In the genomic region with DNA sequence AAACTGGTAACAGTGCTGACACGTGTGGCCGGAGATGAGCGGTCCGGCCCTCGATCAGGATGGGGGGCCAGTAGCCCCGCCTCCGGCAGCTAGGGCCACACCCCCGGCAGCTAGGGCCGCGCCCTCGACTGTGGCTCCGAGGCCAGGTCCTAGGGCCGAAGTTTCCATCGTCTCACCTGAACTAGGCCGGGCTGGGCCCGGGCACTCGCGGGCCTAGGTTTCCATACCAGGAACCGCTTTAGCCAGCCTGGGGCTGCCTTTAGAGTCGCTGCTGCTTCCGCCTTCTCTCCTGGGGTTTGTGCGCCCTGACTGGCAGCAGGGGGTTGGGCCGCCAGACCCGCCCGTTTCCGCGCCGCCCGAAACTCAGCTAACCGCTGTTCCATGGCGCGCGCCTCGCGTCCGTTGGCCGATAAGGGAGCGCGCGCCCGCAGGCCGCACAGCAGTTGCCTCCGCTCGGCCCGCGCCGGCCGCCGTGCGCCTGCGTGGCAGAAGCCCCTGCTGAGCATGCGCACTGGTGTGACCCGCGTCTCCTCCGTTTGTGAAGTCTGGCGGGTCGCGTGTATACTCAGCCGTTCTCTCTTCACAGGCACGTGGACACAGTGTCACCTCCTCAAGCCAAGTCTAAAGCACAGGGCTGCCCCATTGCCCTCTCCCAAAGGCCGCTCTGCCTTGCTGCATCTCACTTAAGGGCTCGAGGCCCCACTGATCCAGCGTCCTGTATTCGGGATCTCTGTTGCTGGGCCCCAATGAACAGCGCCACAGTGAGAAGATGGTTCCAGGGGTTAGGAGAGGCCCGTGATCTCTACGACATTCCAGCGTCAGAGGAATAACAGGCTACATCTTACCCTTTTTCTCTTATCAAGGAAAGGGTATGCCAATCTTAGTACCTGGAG, we compare ENCODE assay signal across 1 cellular context.
TF ChIP-seq lines count a peak whose summit lies in the region.

Gene SAYSD1, minus strand, starts transcription at position 480 of the 893 bp plus-strand sequence. Its CDS starts 97 bp downstream, at position 383.

TF ChIP-seq in HepG2, 621 proteins besides CTCF, POLR2A, EP300 and RAD21 (continued from another document and continues in another):
- TF ChIP-seq, protein P1, sequence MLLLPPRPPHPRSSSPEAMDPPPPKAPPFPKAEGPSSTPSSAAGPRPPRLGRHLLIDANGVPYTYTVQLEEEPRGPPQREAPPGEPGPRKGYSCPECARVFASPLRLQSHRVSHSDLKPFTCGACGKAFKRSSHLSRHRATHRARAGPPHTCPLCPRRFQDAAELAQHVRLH (CRISPR knock-in tag; IDR thresholded peaks at IDR 0.05; ENCODE audit: borderline replicate concordance, low read depth) = peak; percentile 94
- TF ChIP-seq RFXAP (CRISPR knock-in tag; IDR thresholded peaks at IDR 0.05; ENCODE audit: borderline replicate concordance) = peak; percentile 81
- peak; percentile 76 for TF ChIP-seq JUN (CRISPR knock-in tag; IDR thresholded peaks at IDR 0.05)
- TF ChIP-seq ZNF772 (CRISPR knock-in tag; IDR thresholded peaks at IDR 0.05) = no peak; the same call in none of the 2 replicates
- TF ChIP-seq ZBTB21 (CRISPR knock-in tag; IDR thresholded peaks at IDR 0.05) = no peak
- TF ChIP-seq, protein P2, sequence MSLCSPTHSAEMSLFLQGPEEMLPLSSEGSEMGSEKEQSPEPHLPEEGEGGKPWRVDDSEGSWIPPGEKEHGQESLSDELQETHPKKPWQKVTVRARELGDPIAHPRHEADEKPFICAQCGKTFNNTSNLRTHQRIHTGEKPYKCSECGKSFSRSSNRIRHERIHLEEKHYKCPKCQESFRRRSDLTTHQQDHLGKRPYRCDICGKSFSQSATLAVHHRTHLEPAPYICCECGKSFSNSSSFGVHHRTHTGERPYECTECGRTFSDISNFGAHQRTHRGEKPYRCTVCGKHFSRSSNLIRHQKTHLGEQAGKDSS (CRISPR knock-in tag; IDR thresholded peaks at IDR 0.05; ENCODE audit: borderline replicate concordance, low read depth) = peak; percentile 95
- no peak for TF ChIP-seq NCOA5 (CRISPR knock-in tag; IDR thresholded peaks at IDR 0.05)
- peak; percentile 94; the same call in 1 of the 2 replicates for TF ChIP-seq ZNF17 (CRISPR knock-in tag; IDR thresholded peaks at IDR 0.05)
- no peak for TF ChIP-seq RNF219 (CRISPR knock-in tag; IDR thresholded peaks at IDR 0.05)
- no peak for TF ChIP-seq NR2F6 (IDR thresholded peaks at IDR 0.05)
- TF ChIP-seq NR2F6 (CRISPR knock-in tag; IDR thresholded peaks at IDR 0.05) = no peak
- peak; percentile 96; the same call in 1 of the 2 replicates for TF ChIP-seq ZNF562 (CRISPR knock-in tag; IDR thresholded peaks at IDR 0.05; ENCODE audit: borderline replicate concordance)
- peak; percentile 88 for TF ChIP-seq IKZF4 (CRISPR knock-in tag; IDR thresholded peaks at IDR 0.05; ENCODE audit: borderline replicate concordance, low read depth, not compliant biosample characterization)
- TF ChIP-seq ZNF563 (CRISPR knock-in tag; IDR thresholded peaks at IDR 0.05) = peak; percentile 99
- TF ChIP-seq HHEX (CRISPR knock-in tag; IDR thresholded peaks at IDR 0.05) = no peak
- no peak for TF ChIP-seq PCBP2 (optimal IDR thresholded peaks at IDR 0.05; ENCODE audit: low read depth, low read length, poor library complexity, severe bottlenecking)
- TF ChIP-seq ATM (IDR thresholded peaks at IDR 0.05; ENCODE audit: borderline replicate concordance) = no peak
- TF ChIP-seq ZNF83 (CRISPR knock-in tag; IDR thresholded peaks at IDR 0.05; ENCODE audit: borderline replicate concordance) = peak; percentile 99
- TF ChIP-seq, protein P3, sequence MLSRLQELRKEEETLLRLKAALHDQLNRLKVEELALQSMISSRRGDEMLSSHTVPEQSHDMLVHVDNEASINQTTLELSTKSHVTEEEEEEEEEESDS (CRISPR knock-in tag; IDR thresholded peaks at IDR 0.05; ENCODE audit: borderline replicate concordance) = peak; percentile 88; the same call in 1 of the 2 replicates
- TF ChIP-seq KLF16 (CRISPR knock-in tag; IDR thresholded peaks at IDR 0.05) = peak; percentile 86 to 91
- TF ChIP-seq ZNF383 (CRISPR knock-in tag; IDR thresholded peaks at IDR 0.05; ENCODE audit: borderline replicate concordance) = 0 out of 2 replicates have a peak, but pooled peaks have one; percentile 84
- TF ChIP-seq POGZ (CRISPR knock-in tag; IDR thresholded peaks at IDR 0.05) = peak; percentile 72
- TF ChIP-seq RFX3 (CRISPR knock-in tag; IDR thresholded peaks at IDR 0.05) = no peak
- peak; percentile 99 for TF ChIP-seq ZNF619 (CRISPR knock-in tag; IDR thresholded peaks at IDR 0.05)
- TF ChIP-seq, protein P4, sequence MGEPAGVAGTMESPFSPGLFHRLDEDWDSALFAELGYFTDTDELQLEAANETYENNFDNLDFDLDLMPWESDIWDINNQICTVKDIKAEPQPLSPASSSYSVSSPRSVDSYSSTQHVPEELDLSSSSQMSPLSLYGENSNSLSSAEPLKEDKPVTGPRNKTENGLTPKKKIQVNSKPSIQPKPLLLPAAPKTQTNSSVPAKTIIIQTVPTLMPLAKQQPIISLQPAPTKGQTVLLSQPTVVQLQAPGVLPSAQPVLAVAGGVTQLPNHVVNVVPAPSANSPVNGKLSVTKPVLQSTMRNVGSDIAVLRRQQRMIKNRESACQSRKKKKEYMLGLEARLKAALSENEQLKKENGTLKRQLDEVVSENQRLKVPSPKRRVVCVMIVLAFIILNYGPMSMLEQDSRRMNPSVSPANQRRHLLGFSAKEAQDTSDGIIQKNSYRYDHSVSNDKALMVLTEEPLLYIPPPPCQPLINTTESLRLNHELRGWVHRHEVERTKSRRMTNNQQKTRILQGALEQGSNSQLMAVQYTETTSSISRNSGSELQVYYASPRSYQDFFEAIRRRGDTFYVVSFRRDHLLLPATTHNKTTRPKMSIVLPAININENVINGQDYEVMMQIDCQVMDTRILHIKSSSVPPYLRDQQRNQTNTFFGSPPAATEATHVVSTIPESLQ (CRISPR knock-in tag; conservative IDR thresholded peaks at IDR 0.05) = no peak
- no peak for TF ChIP-seq TAF15 (IDR thresholded peaks at IDR 0.05; ENCODE audit: low read depth, low read length, poor library complexity, severe bottlenecking)
- TF ChIP-seq ZNF274 (CRISPR knock-in tag; IDR thresholded peaks at IDR 0.05) = peak; percentile 95
- TF ChIP-seq, protein P5, sequence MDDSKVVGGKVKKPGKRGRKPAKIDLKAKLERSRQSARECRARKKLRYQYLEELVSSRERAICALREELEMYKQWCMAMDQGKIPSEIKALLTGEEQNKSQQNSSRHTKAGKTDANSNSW (CRISPR knock-in tag; IDR thresholded peaks at IDR 0.05; ENCODE audit: borderline replicate concordance) = peak; percentile 79; the same call in 1 of the 2 replicates
- peak; percentile 96 for TF ChIP-seq CSRNP1 (CRISPR knock-in tag; IDR thresholded peaks at IDR 0.05)
- TF ChIP-seq ZNF296 (CRISPR knock-in tag; conservative IDR thresholded peaks at IDR 0.05) = 0 out of 2 replicates have a peak, but pooled peaks have one; percentile 73
- TF ChIP-seq, protein P6, sequence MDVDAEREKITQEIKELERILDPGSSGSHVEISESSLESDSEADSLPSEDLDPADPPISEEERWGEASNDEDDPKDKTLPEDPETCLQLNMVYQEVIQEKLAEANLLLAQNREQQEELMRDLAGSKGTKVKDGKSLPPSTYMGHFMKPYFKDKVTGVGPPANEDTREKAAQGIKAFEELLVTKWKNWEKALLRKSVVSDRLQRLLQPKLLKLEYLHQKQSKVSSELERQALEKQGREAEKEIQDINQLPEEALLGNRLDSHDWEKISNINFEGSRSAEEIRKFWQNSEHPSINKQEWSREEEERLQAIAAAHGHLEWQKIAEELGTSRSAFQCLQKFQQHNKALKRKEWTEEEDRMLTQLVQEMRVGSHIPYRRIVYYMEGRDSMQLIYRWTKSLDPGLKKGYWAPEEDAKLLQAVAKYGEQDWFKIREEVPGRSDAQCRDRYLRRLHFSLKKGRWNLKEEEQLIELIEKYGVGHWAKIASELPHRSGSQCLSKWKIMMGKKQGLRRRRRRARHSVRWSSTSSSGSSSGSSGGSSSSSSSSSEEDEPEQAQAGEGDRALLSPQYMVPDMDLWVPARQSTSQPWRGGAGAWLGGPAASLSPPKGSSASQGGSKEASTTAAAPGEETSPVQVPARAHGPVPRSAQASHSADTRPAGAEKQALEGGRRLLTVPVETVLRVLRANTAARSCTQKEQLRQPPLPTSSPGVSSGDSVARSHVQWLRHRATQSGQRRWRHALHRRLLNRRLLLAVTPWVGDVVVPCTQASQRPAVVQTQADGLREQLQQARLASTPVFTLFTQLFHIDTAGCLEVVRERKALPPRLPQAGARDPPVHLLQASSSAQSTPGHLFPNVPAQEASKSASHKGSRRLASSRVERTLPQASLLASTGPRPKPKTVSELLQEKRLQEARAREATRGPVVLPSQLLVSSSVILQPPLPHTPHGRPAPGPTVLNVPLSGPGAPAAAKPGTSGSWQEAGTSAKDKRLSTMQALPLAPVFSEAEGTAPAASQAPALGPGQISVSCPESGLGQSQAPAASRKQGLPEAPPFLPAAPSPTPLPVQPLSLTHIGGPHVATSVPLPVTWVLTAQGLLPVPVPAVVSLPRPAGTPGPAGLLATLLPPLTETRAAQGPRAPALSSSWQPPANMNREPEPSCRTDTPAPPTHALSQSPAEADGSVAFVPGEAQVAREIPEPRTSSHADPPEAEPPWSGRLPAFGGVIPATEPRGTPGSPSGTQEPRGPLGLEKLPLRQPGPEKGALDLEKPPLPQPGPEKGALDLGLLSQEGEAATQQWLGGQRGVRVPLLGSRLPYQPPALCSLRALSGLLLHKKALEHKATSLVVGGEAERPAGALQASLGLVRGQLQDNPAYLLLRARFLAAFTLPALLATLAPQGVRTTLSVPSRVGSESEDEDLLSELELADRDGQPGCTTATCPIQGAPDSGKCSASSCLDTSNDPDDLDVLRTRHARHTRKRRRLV (CRISPR knock-in tag; IDR thresholded peaks at IDR 0.05) = peak; percentile 62; the same call in 1 of the 2 replicates
- TF ChIP-seq MATR3 (CRISPR knock-in tag; IDR thresholded peaks at IDR 0.05) = no peak
- TF ChIP-seq, protein P7, sequence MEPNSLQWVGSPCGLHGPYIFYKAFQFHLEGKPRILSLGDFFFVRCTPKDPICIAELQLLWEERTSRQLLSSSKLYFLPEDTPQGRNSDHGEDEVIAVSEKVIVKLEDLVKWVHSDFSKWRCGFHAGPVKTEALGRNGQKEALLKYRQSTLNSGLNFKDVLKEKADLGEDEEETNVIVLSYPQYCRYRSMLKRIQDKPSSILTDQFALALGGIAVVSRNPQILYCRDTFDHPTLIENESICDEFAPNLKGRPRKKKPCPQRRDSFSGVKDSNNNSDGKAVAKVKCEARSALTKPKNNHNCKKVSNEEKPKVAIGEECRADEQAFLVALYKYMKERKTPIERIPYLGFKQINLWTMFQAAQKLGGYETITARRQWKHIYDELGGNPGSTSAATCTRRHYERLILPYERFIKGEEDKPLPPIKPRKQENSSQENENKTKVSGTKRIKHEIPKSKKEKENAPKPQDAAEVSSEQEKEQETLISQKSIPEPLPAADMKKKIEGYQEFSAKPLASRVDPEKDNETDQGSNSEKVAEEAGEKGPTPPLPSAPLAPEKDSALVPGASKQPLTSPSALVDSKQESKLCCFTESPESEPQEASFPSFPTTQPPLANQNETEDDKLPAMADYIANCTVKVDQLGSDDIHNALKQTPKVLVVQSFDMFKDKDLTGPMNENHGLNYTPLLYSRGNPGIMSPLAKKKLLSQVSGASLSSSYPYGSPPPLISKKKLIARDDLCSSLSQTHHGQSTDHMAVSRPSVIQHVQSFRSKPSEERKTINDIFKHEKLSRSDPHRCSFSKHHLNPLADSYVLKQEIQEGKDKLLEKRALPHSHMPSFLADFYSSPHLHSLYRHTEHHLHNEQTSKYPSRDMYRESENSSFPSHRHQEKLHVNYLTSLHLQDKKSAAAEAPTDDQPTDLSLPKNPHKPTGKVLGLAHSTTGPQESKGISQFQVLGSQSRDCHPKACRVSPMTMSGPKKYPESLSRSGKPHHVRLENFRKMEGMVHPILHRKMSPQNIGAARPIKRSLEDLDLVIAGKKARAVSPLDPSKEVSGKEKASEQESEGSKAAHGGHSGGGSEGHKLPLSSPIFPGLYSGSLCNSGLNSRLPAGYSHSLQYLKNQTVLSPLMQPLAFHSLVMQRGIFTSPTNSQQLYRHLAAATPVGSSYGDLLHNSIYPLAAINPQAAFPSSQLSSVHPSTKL (CRISPR knock-in tag; IDR thresholded peaks at IDR 0.05) = peak; percentile 34
- no peak; the same call in 1 of the 2 replicates for TF ChIP-seq NCOR1 (IDR thresholded peaks at IDR 0.05; ENCODE audit: borderline replicate concordance, low read length)
- TF ChIP-seq, protein P8, sequence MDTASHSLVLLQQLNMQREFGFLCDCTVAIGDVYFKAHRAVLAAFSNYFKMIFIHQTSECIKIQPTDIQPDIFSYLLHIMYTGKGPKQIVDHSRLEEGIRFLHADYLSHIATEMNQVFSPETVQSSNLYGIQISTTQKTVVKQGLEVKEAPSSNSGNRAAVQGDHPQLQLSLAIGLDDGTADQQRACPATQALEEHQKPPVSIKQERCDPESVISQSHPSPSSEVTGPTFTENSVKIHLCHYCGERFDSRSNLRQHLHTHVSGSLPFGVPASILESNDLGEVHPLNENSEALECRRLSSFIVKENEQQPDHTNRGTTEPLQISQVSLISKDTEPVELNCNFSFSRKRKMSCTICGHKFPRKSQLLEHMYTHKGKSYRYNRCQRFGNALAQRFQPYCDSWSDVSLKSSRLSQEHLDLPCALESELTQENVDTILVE (CRISPR knock-in tag; IDR thresholded peaks at IDR 0.05) = no peak; the same call in 1 of the 2 replicates
- TF ChIP-seq MXD4 (CRISPR knock-in tag; IDR thresholded peaks at IDR 0.05) = peak; percentile 91
- no peak for TF ChIP-seq THAP8 (CRISPR knock-in tag; IDR thresholded peaks at IDR 0.05; ENCODE audit: borderline replicate concordance)
